Comparison of ENCODE assay signal across 8 cellular contexts in the genomic region with DNA sequence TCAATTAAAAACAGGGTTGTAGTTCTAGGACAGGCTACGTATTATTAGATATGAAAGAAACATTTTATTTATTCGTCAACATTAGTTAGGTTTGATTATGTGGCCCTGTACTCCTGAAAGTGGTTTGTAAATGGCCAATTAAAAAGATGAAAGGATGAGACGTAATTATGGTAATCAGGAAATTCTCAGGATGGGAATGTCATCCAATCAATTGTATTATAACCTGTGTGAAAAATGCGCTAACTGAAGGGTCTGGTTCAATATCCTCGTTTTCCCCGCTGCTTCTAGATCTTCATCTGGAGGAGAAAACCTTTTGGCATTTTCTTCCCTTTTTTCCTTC. TPM values are rescaled to one million over a fixed set of nuclear protein-coding genes. Genes with fewer than 3 reads are reported as not detected.
DNase-seq lines count a peak whose midpoint lies in the region; ATAC-seq and TF ChIP-seq lines count a peak whose summit lies in the region.

No MANE protein-coding gene starts in this region.

- H3K9ac ChIP-seq in MM.1S (ENCODE audit: low read length) = no peak overlapping the region

- H3K9me3 Mint-ChIP-seq in activated CD4-positive, alpha-beta T cell treated with anti-CD3 and anti-CD28 coated beads, Interleukin-2, amount 10 ng/mL, durations not matched to agents 24 days and 14 days = no peaks in the 10 kb centered on the region

- H3K36me3 Mint-ChIP-seq in activated CD4-positive, alpha-beta T cell treated with anti-CD3 and anti-CD28 coated beads, Interleukin-2, amount 10 ng/mL, durations not matched to agents 24 days and 14 days (ENCODE audit: low read depth) = peaks cover 46% of the 10 kb centered on the region

- H3K27ac Mint-ChIP-seq in activated CD4-positive, alpha-beta T cell treated with anti-CD3 and anti-CD28 coated beads, Interleukin-2, amount 10 ng/mL, durations not matched to agents 24 days and 14 days = peak overlapping the region; percentile 100

- H3K79me2 ChIP-seq in MM.1S (ENCODE audit: low read length) = peaks cover 34% of the 10 kb centered on the region
- peaks cover 24% of the 10 kb centered on the region for H3K79me2 ChIP-seq in osteoblast (ENCODE audit: insufficient read depth, low read length)

- peaks cover 3% of the 10 kb centered on the region for H3K27me3 Mint-ChIP-seq in activated CD4-positive, alpha-beta T cell treated with anti-CD3 and anti-CD28 coated beads, Interleukin-2, amount 10 ng/mL, durations not matched to agents 24 days and 14 days

- H3K4me3 ChIP-seq in MM.1S (ENCODE audit: low read length) (no peak overlapping the region), coronary artery (peak overlapping the region; percentile 86), osteoblast (ENCODE audit: insufficient read depth, low read length) (no peak overlapping the region)

- no peaks in the 10 kb centered on the region for H3K9me2 ChIP-seq in MM.1S (replicated peaks; ENCODE audit: insufficient read depth, low read length)

- ATAC-seq in GM19463 (IDR thresholded peaks at IDR 0.05; ENCODE audit: unreplicated experiment) (no peak), HG03108 (IDR thresholded peaks at IDR 0.05; ENCODE audit: unreplicated experiment) (no peak)

- intact Hi-C loops in activated CD4-positive, alpha-beta T cell treated with anti-CD3 and anti-CD28 coated beads, Interleukin-2, amount 10 ng/mL, durations not matched to agents 24 days and 14 days (cut with micrococcal nuclease) = loop anchor here (1.0 to 5.0 kb wide), 5 partner anchors 32 to 885 kb away; a partner anchor contains a TSS

- H3K4me1 ChIP-seq in MM.1S (ENCODE audit: low read length) (peaks cover 35% of the 10 kb centered on the region), osteoblast (ENCODE audit: insufficient read depth, low read length) (peaks cover 25% of the 10 kb centered on the region)

- H4K20me1 ChIP-seq in MM.1S (ENCODE audit: insufficient read depth, low read length) (peaks cover 9% of the 10 kb centered on the region; the same call in 1 of the 2 replicates), osteoblast (ENCODE audit: insufficient read depth, low read length) (peaks cover 30% of the 10 kb centered on the region)

- H3K9me3 ChIP-seq in MM.1S (replicated peaks; ENCODE audit: insufficient read depth, low read length) = no peaks in the 10 kb centered on the region
- no peaks in the 10 kb centered on the region for H3K9me3 ChIP-seq in osteoblast (ENCODE audit: low read depth, low read length)

- H3K36me3 ChIP-seq in MM.1S (replicated peaks; ENCODE audit: insufficient read depth, low read length) (peaks cover 22% of the 10 kb centered on the region), osteoblast (ENCODE audit: insufficient read depth, low read length) (peaks cover 40% of the 10 kb centered on the region)

- DNase-seq in activated CD4-positive, alpha-beta T cell treated with anti-CD3 and anti-CD28 coated beads, Interleukin-2, amount 10 ng/mL, durations not matched to agents 24 days and 14 days = no peak
- DNase-seq in activated CD4-positive, alpha-beta T cell treated with anti-CD3 and anti-CD28 coated beads, Interleukin-2, amount 50 U/mL, for 4 hours = no peak
- DNase-seq in MM.1S (no peak), coronary artery (ENCODE audit: low spot score) (no peak), osteoblast (ENCODE audit: insufficient read length, low spot score, missing footprints) (no peak), NCI-H1436 treated with DMSO at 0.1 percent for 48 hours (lab: John Stamatoyannopoulos, UW) (no peak)

- peaks cover 34% of the 10 kb centered on the region for H3K4me1 Mint-ChIP-seq in activated CD4-positive, alpha-beta T cell treated with anti-CD3 and anti-CD28 coated beads, Interleukin-2, amount 10 ng/mL, durations not matched to agents 24 days and 14 days

- H3K4me3 Mint-ChIP-seq in activated CD4-positive, alpha-beta T cell treated with anti-CD3 and anti-CD28 coated beads, Interleukin-2, amount 10 ng/mL, durations not matched to agents 24 days and 14 days = peak overlapping the region; percentile 99

- H3F3A ChIP-seq in MM.1S (ENCODE audit: insufficient read depth, low read length) = peaks cover 43% of the 10 kb centered on the region

- H3K27ac ChIP-seq in MM.1S (ENCODE audit: low read length) (no peak overlapping the region), coronary artery (no peak overlapping the region), osteoblast (ENCODE audit: low read depth, low read length) (no peak overlapping the region)

- 0 out of 2 replicates have a peak overlapping the region, but pooled peaks have one; percentile 14 for H2AFZ ChIP-seq in MM.1S (ENCODE audit: low read length)
- H2AFZ ChIP-seq in osteoblast (ENCODE audit: low read length) = peak overlapping the region; percentile 31

- TF ChIP-seq CTCF in MM.1S (IDR thresholded peaks at IDR 0.05; ENCODE audit: low read length) (no peak), coronary artery (IDR thresholded peaks at IDR 0.05) (no peak), osteoblast (IDR thresholded peaks at IDR 0.05; ENCODE audit: extremely low read depth, low read depth, low read length) (no peak)

- no peaks in the 10 kb centered on the region for H3K27me3 ChIP-seq in MM.1S (replicated peaks; ENCODE audit: insufficient read depth, low read length)
- H3K27me3 ChIP-seq in osteoblast (ENCODE audit: insufficient read depth, low read length) = no peaks in the 10 kb centered on the region

- peak overlapping the region; percentile 28; the same call in 1 of the 2 replicates for H3K4me2 ChIP-seq in MM.1S (ENCODE audit: low read depth, low read length)
- peak overlapping the region; percentile 28 for H3K4me2 ChIP-seq in osteoblast (ENCODE audit: insufficient read depth, low read length)

RNA-seq across cellular contexts. Expression of a gene that starts 0.4 kb away (rescaled TPM):
- total RNA-seq in activated CD4-positive, alpha-beta T cell treated with anti-CD3 and anti-CD28 coated beads, Interleukin-2, amount 10 ng/mL, durations not matched to agents 24 days and 14 days = 2,202 and 2,205 TPM in 2 replicates
- total RNA-seq in osteoblast = 1,315 and 1,434 TPM in 2 replicates

RNA-seq across cellular contexts. Expression of a gene that starts 5.6 kb away (rescaled TPM):
- 20.4 and 26.1 TPM in 2 replicates for total RNA-seq in activated CD4-positive, alpha-beta T cell treated with anti-CD3 and anti-CD28 coated beads, Interleukin-2, amount 10 ng/mL, durations not matched to agents 24 days and 14 days
- total RNA-seq in osteoblast = 16.5 and 16.6 TPM in 2 replicates

RNA-seq across cellular contexts. Expression of a gene that starts 32.2 kb away (rescaled TPM):
- 62.1 and 64.5 TPM in 2 replicates for total RNA-seq in activated CD4-positive, alpha-beta T cell treated with anti-CD3 and anti-CD28 coated beads, Interleukin-2, amount 10 ng/mL, durations not matched to agents 24 days and 14 days
- 50.7 and 85.5 TPM in 2 replicates for total RNA-seq in osteoblast
